ENCODE assay signal across 12 cellular contexts in the genomic region with DNA sequence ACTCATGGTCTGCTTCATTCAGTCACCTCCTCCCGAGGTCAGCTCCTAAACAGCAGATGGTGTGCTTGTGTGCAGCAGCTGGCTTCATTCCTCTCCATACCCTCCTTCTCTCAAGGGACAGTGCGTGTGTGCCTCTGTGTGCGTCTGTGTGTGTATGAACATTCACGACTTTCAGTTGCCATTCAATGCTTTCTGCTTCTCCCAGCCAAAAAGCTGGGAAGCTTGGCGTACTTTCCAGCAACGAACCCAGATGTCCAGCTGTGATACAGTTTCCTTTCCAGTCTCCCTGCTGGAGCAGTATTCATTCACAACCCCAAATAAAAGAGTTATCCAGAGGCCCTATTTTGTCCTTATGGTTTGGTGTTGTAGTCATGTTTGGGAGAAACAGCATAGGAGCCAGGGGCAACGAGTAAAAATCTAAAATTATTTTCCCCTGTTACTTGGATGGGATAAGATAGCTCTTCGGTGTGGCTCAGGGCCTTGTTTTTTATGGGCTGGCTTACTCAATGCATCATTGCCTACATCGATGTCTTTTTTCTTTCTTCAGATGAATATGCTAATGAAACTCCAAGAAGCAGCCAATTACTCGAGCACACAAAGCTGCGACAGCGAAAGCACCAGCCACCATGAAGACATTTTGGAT.
DNase-seq lines count a peak whose midpoint lies in the region; ATAC-seq lines count a peak whose summit lies in the region.
"Had no signal": no experiment of that assay in that cellular context is flagged by ENCODE, and none has a peak within 500 bp of the region (broad histone marks: within the 10 kb centered on the region; RNA-seq: fewer than 3 reads in every experiment).

No MANE protein-coding gene starts in this region.

- no peak overlapping the region for H3K9ac ChIP-seq in SK-N-MC (ENCODE audit: insufficient read length)

- peak; percentile 10 for DNase-seq in AG08396 (ENCODE audit: low spot score)
- DNase-seq in NCI-H1436 (lab: John Stamatoyannopoulos, UW): peak; percentile 92
- DNase-seq in SK-N-MC (ENCODE audit: low read depth, low spot score): no peak
- DNase-seq in inferior parietal cortex (ENCODE audit: extremely low spot score): peak; percentile 57
- no peak for DNase-seq in activated effector memory CD4-positive, alpha-beta T cell treated with Interleukin-2 at 50 U/mL for 16 hours
- no peak for DNase-seq in cerebellar nuclear complex (lab: John Stamatoyannopoulos, UW)
- DNase-seq in NCI-H1048 (lab: John Stamatoyannopoulos, UW): no peak
- DNase-seq: activated T-cell treated with anti-CD3 and anti-CD28 coated beads, Interleukin-2, amount 50 U/mL, for 48 hours; GOT3; natural killer cell; T-helper 1 cell had no signal

- H3K27ac ChIP-seq in SK-N-MC: peak overlapping the region; percentile 27; the same call in 1 of the 2 replicates

- H3K36me3 ChIP-seq in SK-N-MC (ENCODE audit: insufficient read depth, low read length): no peaks in the 10 kb centered on the region

- no peak for ATAC-seq in HG02642 (IDR thresholded peaks at IDR 0.05; ENCODE audit: poor library complexity, unreplicated experiment)
- ATAC-seq: natural killer cell had no signal

- H3K9me3 ChIP-seq in SK-N-MC (ENCODE audit: low read depth, low read length): no peaks in the 10 kb centered on the region

- 0 out of 2 replicates have a peak overlapping the region, but pooled peaks have one; percentile 10 for H3K4me3 ChIP-seq in SK-N-MC

Comparison
In these comparisons a context has a peak if more than half of its experiments do, and no peak if none do; other contexts are left out.
1. DNase-seq: peak in AG08396 (single experiment), NCI-H1436 (single experiment) and inferior parietal cortex (single experiment); none in SK-N-MC (single experiment), activated effector memory CD4-positive, alpha-beta T cell treated with Interleukin-2 at 50 U/mL for 16 hours (single experiment), cerebellar nuclear complex (0 of 2) and NCI-H1048 (single experiment).